ENCODE assay signal across 10 cellular contexts in the genomic region with DNA sequence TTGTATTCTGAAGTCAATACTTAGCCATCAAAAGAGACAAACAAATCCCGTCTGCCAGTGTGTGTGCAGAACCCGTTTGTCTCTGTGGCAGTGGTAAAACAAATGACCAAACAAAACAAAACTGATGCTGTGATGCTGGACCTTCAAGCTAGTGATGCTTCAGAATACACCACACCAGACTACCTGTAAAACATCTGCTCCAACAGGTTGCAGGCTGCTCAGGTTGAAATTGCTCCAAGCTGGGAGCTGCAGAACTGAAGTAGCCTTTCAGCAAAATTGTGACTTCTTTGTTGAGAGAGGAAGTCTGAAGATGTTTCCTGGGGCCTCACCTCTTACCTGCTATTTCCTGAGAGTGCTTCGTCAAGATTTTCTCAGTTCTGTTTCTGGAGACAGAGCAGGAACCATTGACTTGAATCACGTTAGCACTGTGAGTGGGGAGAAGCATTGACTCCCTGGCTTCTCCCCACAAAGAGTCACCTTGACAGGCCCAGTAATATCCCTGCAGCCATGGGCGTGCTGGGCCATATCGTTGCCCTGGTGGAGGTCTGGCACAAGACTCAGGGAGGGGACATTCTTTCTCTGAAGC.
DNase-seq lines count a peak whose midpoint lies in the region; ATAC-seq, FAIRE-seq and TF ChIP-seq lines count a peak whose summit lies in the region.
"Had no signal": no experiment of that assay in that cellular context is flagged by ENCODE, and none has a peak within 500 bp of the region (broad histone marks: within the 10 kb centered on the region; RNA-seq: fewer than 3 reads in every experiment).

No MANE protein-coding gene starts in this region.

- ATAC-seq in GM21360 (IDR thresholded peaks at IDR 0.05; ENCODE audit: unreplicated experiment) (peak; percentile 63), HG03196 (IDR thresholded peaks at IDR 0.05; ENCODE audit: unreplicated experiment) (peak; percentile 60), left cardiac atrium (peak; percentile 21 to 35), body of pancreas (no peak)

- no peaks in the 10 kb centered on the region for H3K4me1 ChIP-seq in body of pancreas

- intact Hi-C loops in left cardiac atrium (cut with DNase I) (no loop called here), body of pancreas (cut with DNase I) (no loop called here)

- WGBS in body of pancreas, 2 donors = 51 to 54% methylated on average over 6 of the region's 6 CpGs

- no peak overlapping the region for H3K27ac ChIP-seq in body of pancreas
- H3K27ac ChIP-seq: sigmoid colon had no signal

- no peaks in the 10 kb centered on the region for H3K9me3 ChIP-seq in body of pancreas
- H3K9me3 ChIP-seq: sigmoid colon had no signal

- FAIRE-seq in GM18507 (lab: Jason Lieb, UNC) = peak; percentile 78

- no peak overlapping the region for H3K4me3 ChIP-seq in body of pancreas
- H3K4me3 ChIP-seq: sigmoid colon had no signal

- DNase-seq in GM18507 (ENCODE audit: extremely low spot score, insufficient read length, low read depth) (no peak), left cardiac atrium (no peak), kidney tubule cell (ENCODE audit: low spot score) (no peak), DMS53 treated with DMSO at 0.1 percent for 48 hours (lab: John Stamatoyannopoulos, UW; ENCODE audit: unreplicated experiment) (no peak), NCI-H526 treated with DMSO at 0.1 percent for 48 hours (lab: John Stamatoyannopoulos, UW) (no peak), body of pancreas (no peak)
- DNase-seq: OCI-M1, sigmoid colon had no signal

- H3K36me3 ChIP-seq in body of pancreas (replicated peaks in 1 of 2; ENCODE audit: insufficient read depth in 1 of 2, low read depth in 2 of 2) = no peaks in the 10 kb centered on the region
- H3K36me3 ChIP-seq: sigmoid colon had no signal

- TF ChIP-seq POLR2A in body of pancreas (IDR thresholded peaks at IDR 0.05) = no peak

- TF ChIP-seq CTCF in body of pancreas (IDR thresholded peaks at IDR 0.05) = no peak

- no peaks in the 10 kb centered on the region for H3K27me3 ChIP-seq in body of pancreas
- H3K27me3 ChIP-seq: sigmoid colon had no signal
